ENCODE assay signal across 10 cellular contexts in genomic region chr5:2750758-2751464, GRCh38. TPM values are rescaled to one million over a fixed set of nuclear protein-coding genes. Genes with fewer than 3 reads are reported as not detected.
A peak's percentile ranks its signal among the peaks of the same experiment; 100 is the strongest.
DNase-seq lines count a peak whose midpoint lies in the region; ATAC-seq, FAIRE-seq and TF ChIP-seq lines count a peak whose summit lies in the region.
"Had no signal": no experiment of that assay in that cellular context is flagged by ENCODE, and none has a peak within 500 bp of the region (broad histone marks: within the 10 kb centered on the region; RNA-seq: fewer than 3 reads in every experiment).

No MANE protein-coding gene starts in this region.

- H2BK120ac ChIP-seq in IMR-90 (ENCODE audit: low read depth, low read length), result no peak overlapping the region

- no peaks in the 10 kb centered on the region for H3K79me1 ChIP-seq in IMR-90 (ENCODE audit: low read depth in 1 of 2, low read length in 2 of 2)

- DNase-seq in IMR-90 (no peak), body of pancreas (no peak), RCC 7860 (ENCODE audit: low spot score) (no peak), small intestine (no peak), AML-193 (lab: John Stamatoyannopoulos, UW) (no peak)
- DNase-seq in stimulated activated naive CD8-positive, alpha-beta T cell treated with anti-CD3 and anti-CD28 coated beads, Interleukin-15, amount 100 ng/mL, for 72 hours, result no peak
- DNase-seq: HCEC 1CT had no signal

- intact Hi-C loops in IMR-90 (cut with micrococcal nuclease) (no loop called here), body of pancreas (cut with DNase I) (no loop called here)

- H3K4me2 ChIP-seq in IMR-90 (ENCODE audit: low read depth, low read length), result no peak overlapping the region

- no peak overlapping the region for H3K9ac ChIP-seq in IMR-90 (ENCODE audit: low read depth, low read length)

- no peak overlapping the region for H4K8ac ChIP-seq in IMR-90 (ENCODE audit: low read depth in 2 of 2, low read length in 2 of 2)

- in situ Hi-C loops in IMR-90 (cut with MboI; ENCODE audit: low sequenced_read_pairs), result no loop called here

- no peak overlapping the region for H2AFZ ChIP-seq in IMR-90 (replicated peaks; ENCODE audit: low read length, poor library complexity)

- H4K5ac ChIP-seq in IMR-90 (ENCODE audit: low read depth, low read length), result no peak overlapping the region

- no peak overlapping the region for H3K4ac ChIP-seq in IMR-90 (ENCODE audit: low read depth, low read length)

- dilution Hi-C loops in IMR-90 (cut with HindIII; ENCODE audit: low sequenced_read_pairs, unreplicated experiment), result no loop called here

- no peak overlapping the region for H2BK20ac ChIP-seq in IMR-90 (ENCODE audit: low read depth, low read length)

- H2BK15ac ChIP-seq in IMR-90 (ENCODE audit: low read depth, low read length), result no peak overlapping the region

- peaks cover 0 to 11% of the 10 kb centered on the region in 2 donors for H3K9me3 Mint-ChIP-seq in stimulated activated naive CD8-positive, alpha-beta T cell treated with anti-CD3 and anti-CD28 coated beads, Interleukin-15, amount 100 ng/mL, for 72 hours

- BruUV-seq in IMR-90 (replicated peaks; lab: Mats Ljungman, UMichigan), result no TSS peak

- H4K20me1 ChIP-seq in IMR-90 (ENCODE audit: insufficient read depth, low read length), result no peaks in the 10 kb centered on the region

- peaks cover 78% of the 10 kb centered on the region for H3K27me3 Mint-ChIP-seq in stimulated activated naive CD8-positive, alpha-beta T cell treated with anti-CD3 and anti-CD28 coated beads, Interleukin-15, amount 100 ng/mL, for 72 hours

- TF ChIP-seq RAD21 in IMR-90 (IDR thresholded peaks at IDR 0.05; ENCODE audit: low read length), result no peak

- H2BK5ac ChIP-seq in IMR-90 (ENCODE audit: low read depth, low read length, poor library complexity, severe bottlenecking), result no peak overlapping the region

- no peak overlapping the region for H3K18ac ChIP-seq in IMR-90 (ENCODE audit: low read depth, low read length)

- H3K27ac Mint-ChIP-seq in stimulated activated naive CD8-positive, alpha-beta T cell treated with anti-CD3 and anti-CD28 coated beads, Interleukin-15, amount 100 ng/mL, for 72 hours, result no peak overlapping the region

- H3K4me1 ChIP-seq in IMR-90 (ENCODE audit: control insufficient read depth, insufficient read depth, low read length) (no peaks in the 10 kb centered on the region), body of pancreas (peaks cover 33% of the 10 kb centered on the region), small intestine (ENCODE audit: control insufficient read depth in 2 of 2, insufficient read depth in 1 of 2, low read depth in 1 of 2, low read length in 1 of 2) (peaks cover 0 to 3% of the 10 kb centered on the region in 2 donors)

- WGBS in IMR-90 (ENCODE audit: extremely low coverage in 2 of 2, insufficient read length in 1 of 2), 2 experiments, result 4% methylated on average over 63 of the region's 110 CpGs; no CpG with 5 or more reads in 1 of the 2 experiments
- 1 to 3% methylated on average over 6 to 82 of the region's 110 CpGs for WGBS in body of pancreas, 2 donors
- 3 to 11% (median 6%) methylated on average over 63 to 110 of the region's 110 CpGs for WGBS in small intestine, 3 donors

- CTCF ChIA-PET in IMR-90 (lab: Yijun Ruan, JAX), result no interaction called here

- H3K9me3 ChIP-seq in IMR-90 (ENCODE audit: control insufficient read depth, insufficient read depth, low read length) (peaks cover 8% of the 10 kb centered on the region; the same call in 1 of the 2 replicates), body of pancreas (no peaks in the 10 kb centered on the region), iPS-18c (ENCODE audit: control insufficient read depth, insufficient read depth, low read length) (no peaks in the 10 kb centered on the region), small intestine (ENCODE audit: control insufficient read depth, low read depth) (no peaks in the 10 kb centered on the region)

- POLR2A ChIA-PET in IMR-90 (lab: Charles Lee; ENCODE audit: unreplicated experiment), result no interaction called here

- no peaks in the 10 kb centered on the region for H3K9me1 ChIP-seq in IMR-90 (ENCODE audit: insufficient read depth, low read length)

- no peak overlapping the region for H3K27ac ChIP-seq in IMR-90 (ENCODE audit: insufficient read depth, low read length)
- H3K27ac ChIP-seq in body of pancreas, result no peak overlapping the region
- no peak overlapping the region for H3K27ac ChIP-seq in small intestine (ENCODE audit: low read depth in 1 of 2, low read length in 1 of 2)

- no peak for TF ChIP-seq POLR2A in IMR-90 (IDR thresholded peaks at IDR 0.05; ENCODE audit: low read depth, low read length)
- TF ChIP-seq POLR2A in body of pancreas (IDR thresholded peaks at IDR 0.05), result no peak

- H3K23ac ChIP-seq in IMR-90 (ENCODE audit: low read depth, low read length), result no peak overlapping the region

- no peak overlapping the region for H3K56ac ChIP-seq in IMR-90 (ENCODE audit: extremely low read depth, insufficient read depth, low read length)

- 0 out of 2 replicates have a peak overlapping the region, but pooled peaks have one; percentile 2 for H3K4me3 ChIP-seq in IMR-90 (ENCODE audit: insufficient read depth, low read depth, low read length)
- H3K4me3 ChIP-seq in body of pancreas, result no peak overlapping the region
- peak overlapping the region; percentile 88 for H3K4me3 ChIP-seq in iPS-18c (ENCODE audit: insufficient read depth, low read depth, low read length)
- peak overlapping the region in 1 of 2 donors; percentile 46 for H3K4me3 ChIP-seq in small intestine (ENCODE audit: low read depth in 1 of 2, low read length in 2 of 2)
- H3K4me3 ChIP-seq: GM12878 had no signal

- H3K14ac ChIP-seq in IMR-90 (replicated peaks; ENCODE audit: low read depth, low read length), result no peak overlapping the region

- H3K36me3 ChIP-seq in IMR-90 (ENCODE audit: control insufficient read depth, insufficient read depth, low read length) (no peaks in the 10 kb centered on the region), body of pancreas (replicated peaks in 1 of 2; ENCODE audit: insufficient read depth in 1 of 2, low read depth in 2 of 2) (no peaks in the 10 kb centered on the region), small intestine (ENCODE audit: control insufficient read depth in 2 of 2, insufficient read depth in 2 of 2, low read length in 2 of 2) (no peaks in the 10 kb centered on the region)

- H3K27me3 ChIP-seq in IMR-90 (ENCODE audit: control insufficient read depth, insufficient read depth, low read length) (peaks cover 44% of the 10 kb centered on the region), body of pancreas (peaks cover 0 to 37% of the 10 kb centered on the region in 2 donors), small intestine (ENCODE audit: control insufficient read depth in 2 of 2, insufficient read depth in 2 of 2, low read length in 2 of 2) (peaks cover 34 to 56% of the 10 kb centered on the region in 2 donors)

- H3K4me3 Mint-ChIP-seq in stimulated activated naive CD8-positive, alpha-beta T cell treated with anti-CD3 and anti-CD28 coated beads, Interleukin-15, amount 100 ng/mL, for 72 hours, result no peak overlapping the region

- TF ChIP-seq CTCF in IMR-90 (conservative IDR thresholded peaks at IDR 0.05; ENCODE audit: low read depth, low read length) (no peak), body of pancreas (IDR thresholded peaks at IDR 0.05) (no peak)

- FAIRE-seq in RCC 7860 (lab: Jason Lieb, UNC) (no peak), small intestine (lab: Jason Lieb, UNC) (no peak)
- FAIRE-seq: GM12878, HepG2 had no signal

- no peak overlapping the region for H2AK5ac ChIP-seq in IMR-90 (ENCODE audit: low read depth, low read length)

- no peak overlapping the region for H2AK9ac ChIP-seq in IMR-90 (replicated peaks; ENCODE audit: low read depth, low read length, poor library complexity)

- ATAC-seq in IMR-90 (ENCODE audit: low read depth) (no peak), body of pancreas (peak; percentile 25)
- peak; percentile 26 for ATAC-seq in stimulated activated naive CD8-positive, alpha-beta T cell treated with anti-CD3 and anti-CD28 coated beads, Interleukin-15, amount 100 ng/mL, for 72 hours
- ATAC-seq: GM12878, HepG2 had no signal

- H4K91ac ChIP-seq in IMR-90 (ENCODE audit: insufficient read depth, low read depth, low read length), result no peak overlapping the region

- H3K4me1 Mint-ChIP-seq in stimulated activated naive CD8-positive, alpha-beta T cell treated with anti-CD3 and anti-CD28 coated beads, Interleukin-15, amount 100 ng/mL, for 72 hours, result peaks cover 34% of the 10 kb centered on the region

TF ChIP-seq in IMR-90, 13 proteins besides CTCF, POLR2A, EP300 and RAD21:
- TF ChIP-seq CEBPB (IDR thresholded peaks at IDR 0.05; ENCODE audit: low read depth, low read length) (no peak), MAFK (IDR thresholded peaks at IDR 0.05; ENCODE audit: low read depth, low read length) (no peak), ELK1 (IDR thresholded peaks at IDR 0.05; ENCODE audit: borderline replicate concordance, low read depth, low read length) (no peak), CHD1 (IDR thresholded peaks at IDR 0.05; ENCODE audit: low read depth, low read length) (no peak), NFE2L2 (IDR thresholded peaks at IDR 0.05; ENCODE audit: low read depth, low read length) (no peak)

RNA-seq across cellular contexts. Expression of gene IRX2, which starts 0.6 kb away (rescaled TPM):
- total RNA-seq in IMR-90 (2012; rRNA removed), result 0.36 and 0.56 TPM in 2 replicates
- 0.97 and 1.1 TPM in 2 replicates for polyA plus RNA-seq in IMR-90 (2012; rRNA removed)
- polyA plus RNA-seq in IMR-90 (2012; cell fraction: cytosol; rRNA removed), result 1.3 and 1.4 TPM in 2 replicates
- polyA plus RNA-seq in IMR-90 (2012; cell fraction: nucleus; rRNA removed; ENCODE audit: low replicate concordance), result 2.4 and 4.9 TPM in 2 replicates
- total RNA-seq in body of pancreas, result 1 to 10 TPM; 1.3 to 3.0 TPM
- under 1 TPM in 1 of 3 donors, not detected in 2; 0.07 TPM for polyA plus RNA-seq in small intestine
- total RNA-seq: GM12878, HepG2 had no signal
- polyA plus RNA-seq: GM12878, HepG2 had no signal

Comparison
In these comparisons a context has a peak if more than half of its experiments do, and no peak if none do; other contexts are left out.
1. H3K4me3 ChIP-seq: peak in IMR-90 (single experiment) and iPS-18c (single experiment); none in body of pancreas (0 of 2).